ENCODE assay signal across 10 cellular contexts in the genomic region with DNA sequence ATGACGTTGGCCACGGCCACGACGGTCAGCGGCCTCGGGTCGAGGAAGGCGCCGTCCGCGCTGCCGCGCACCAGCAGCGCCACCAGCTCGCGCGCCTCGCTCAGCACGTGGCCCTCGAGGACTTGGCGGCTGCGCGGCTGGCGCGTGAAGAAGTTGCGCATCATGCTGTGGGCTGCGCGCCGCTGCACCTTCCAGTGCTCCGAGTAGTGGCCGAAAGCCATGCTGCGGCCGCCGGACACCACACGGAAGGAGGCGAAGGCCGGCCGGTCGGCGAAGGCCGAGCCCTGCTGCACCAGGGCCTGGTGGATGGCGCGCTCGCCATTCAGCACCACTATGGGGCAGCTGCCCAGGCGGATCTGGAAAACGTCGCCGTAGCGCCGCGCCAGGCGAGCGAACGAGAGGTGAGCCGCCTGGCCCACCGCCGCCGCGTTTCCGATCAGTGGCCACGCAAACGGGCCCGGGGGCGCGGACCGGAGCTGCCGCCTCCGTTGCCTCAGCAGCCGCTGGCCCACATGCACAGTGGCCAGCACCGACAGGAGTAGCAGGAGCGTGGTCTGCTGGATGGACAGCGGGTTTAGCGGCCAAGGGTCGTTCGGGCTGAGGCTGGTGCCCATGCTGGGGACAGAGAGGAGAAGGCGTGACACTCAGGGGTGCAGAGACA. TPM values are rescaled to one million over a fixed set of nuclear protein-coding genes. Genes with fewer than 3 reads are reported as not detected.
DNase-seq lines count a peak whose midpoint lies in the region; ATAC-seq and TF ChIP-seq lines count a peak whose summit lies in the region.
"Had no signal": no experiment of that assay in that cellular context is flagged by ENCODE, and none has a peak within 500 bp of the region (broad histone marks: within the 10 kb centered on the region; RNA-seq: fewer than 3 reads in every experiment).

No MANE protein-coding gene starts in this region.

- peaks cover 3% of the 10 kb centered on the region for H3K4me1 ChIP-seq in fibroblast of lung (ENCODE audit: control insufficient read depth, extremely low read depth, insufficient read depth, low read length)
- H3K4me1 ChIP-seq in HAP-1: no peaks in the 10 kb centered on the region; the same call in 1 of the 2 replicates

- no peaks in the 10 kb centered on the region for H4K20me1 ChIP-seq in fibroblast of lung (ENCODE audit: control insufficient read depth, extremely low read depth, insufficient read depth, low read length)

- H3K27me3 ChIP-seq in fibroblast of lung (ENCODE audit: control insufficient read depth, insufficient read depth, low read length): peaks cover 12% of the 10 kb centered on the region
- H3K27me3 ChIP-seq in HAP-1 (ENCODE audit: low read depth): peaks cover 48% of the 10 kb centered on the region
- H3K27me3 ChIP-seq: body of pancreas had no signal

- in situ Hi-C loops in HAP-1 (cut with MboI; ENCODE audit: low sequenced_read_pairs): no loop called here

- no peak overlapping the region for H2AFZ ChIP-seq in fibroblast of lung (ENCODE audit: low read length)

- H3K27me3 Mint-ChIP-seq in T-helper 17 cell: peaks cover 58% of the 10 kb centered on the region
- peaks cover 85% of the 10 kb centered on the region for H3K27me3 Mint-ChIP-seq in neural crest cell (ENCODE audit: low read depth)

- peak overlapping the region; percentile 70 for H3K27ac ChIP-seq in fibroblast of lung (ENCODE audit: insufficient read depth, low read length)

- H3K79me2 ChIP-seq in fibroblast of lung (ENCODE audit: control insufficient read depth, insufficient read depth, low read length): peaks cover 2% of the 10 kb centered on the region

- H3K36me3 Mint-ChIP-seq in T-helper 17 cell (ENCODE audit: low read depth): peaks cover 2% of the 10 kb centered on the region
- H3K36me3 Mint-ChIP-seq in neural crest cell (ENCODE audit: low read depth): no peaks in the 10 kb centered on the region

- peak overlapping the region; percentile 24 for H3K9ac ChIP-seq in fibroblast of lung (ENCODE audit: insufficient read depth, low read length)

- ATAC-seq in T-helper 17 cell: no peak
- no peak for ATAC-seq in GM18868 (IDR thresholded peaks at IDR 0.05; ENCODE audit: unreplicated experiment)
- ATAC-seq: body of pancreas had no signal

- TF ChIP-seq CTCF in fibroblast of lung (conservative IDR thresholded peaks at IDR 0.05 in 1 of 2, IDR thresholded peaks at IDR 0.05 in 1 of 2; ENCODE audit: low read depth in 1 of 2, low read length in 2 of 2) (no peak), neural crest cell (conservative IDR thresholded peaks at IDR 0.05) (peak; percentile 15)

- H3K4me3 ChIP-seq in fibroblast of lung (replicated peaks in 1 of 4; ENCODE audit: control extremely low read depth in 1 of 4, insufficient read depth in 1 of 4, low read depth in 3 of 4, low read length in 4 of 4) (peak overlapping the region; percentile 37 to 67 (median 54)), HAP-1 (no peak overlapping the region)
- H3K4me3 ChIP-seq: body of pancreas had no signal

- H3K4me1 Mint-ChIP-seq in T-helper 17 cell: peaks cover 8% of the 10 kb centered on the region
- H3K4me1 Mint-ChIP-seq in neural crest cell: peaks cover 17% of the 10 kb centered on the region

- H3K9me3 Mint-ChIP-seq in neural crest cell: no peaks in the 10 kb centered on the region

- H3K9me3 ChIP-seq in T-helper 17 cell (ENCODE audit: control insufficient read depth, low read length, poor library complexity, severe bottlenecking): no peaks in the 10 kb centered on the region
- H3K9me3 ChIP-seq in fibroblast of lung (ENCODE audit: control insufficient read depth, insufficient read depth, low read depth, low read length): no peaks in the 10 kb centered on the region
- no peaks in the 10 kb centered on the region for H3K9me3 ChIP-seq in HAP-1
- H3K9me3 ChIP-seq: body of pancreas had no signal

- peak; percentile 17 for DNase-seq in COLO668 (lab: John Stamatoyannopoulos, UW; ENCODE audit: unreplicated experiment)
- DNase-seq in T-helper 17 cell: no peak
- DNase-seq in fibroblast of lung (ENCODE audit: low read depth in 2 of 2): peak; percentile 47 to 73
- peak; percentile 12 for DNase-seq in neural crest cell (ENCODE audit: low read depth, low spot score)
- no peak for DNase-seq in HAP-1 (ENCODE audit: low spot score in 2 of 2)
- no peak for DNase-seq in hypothalamus (lab: John Stamatoyannopoulos, UW)
- DNase-seq in NCI-H1694 (lab: John Stamatoyannopoulos, UW): no peak
- DNase-seq: Kasumi-1 had no signal

- no peaks in the 10 kb centered on the region for H3K36me3 ChIP-seq in fibroblast of lung (ENCODE audit: control insufficient read depth, insufficient read depth, low read length)
- no peaks in the 10 kb centered on the region for H3K36me3 ChIP-seq in HAP-1 (replicated peaks)

- H3K4me3 Mint-ChIP-seq in T-helper 17 cell: peak overlapping the region; percentile 56
- H3K4me3 Mint-ChIP-seq in neural crest cell: peak overlapping the region; percentile 77

- H3K27ac Mint-ChIP-seq in T-helper 17 cell (no peak overlapping the region), neural crest cell (ENCODE audit: unreplicated experiment) (no peak overlapping the region)

- H3K4me2 ChIP-seq in fibroblast of lung (ENCODE audit: extremely low read depth, insufficient read depth, low read length): peak overlapping the region; percentile 62

RNA-seq across cellular contexts. Expression of a gene that starts 1.0 kb away (rescaled TPM):
- total RNA-seq in T-helper 17 cell: 1 to 10 TPM in 1 of 2 donors, under 1 TPM in 1; 0.44 to 1.4 TPM
- 94.1 and 97.3 TPM in 2 replicates for total RNA-seq in fibroblast of lung
- polyA plus RNA-seq in fibroblast of lung: 26.1 and 43.2 TPM in 2 replicates
- 35.8 and 57.1 TPM in 2 replicates for polyA plus RNA-seq in fibroblast of lung (2012)
- 147 and 148 TPM in 2 replicates for polyA minus RNA-seq in fibroblast of lung (ENCODE audit: low replicate concordance)
- 16.4 and 17.5 TPM in 2 replicates for total RNA-seq in neural crest cell

Comparison
In these comparisons a context has a peak if more than half of its experiments do, and no peak if none do; other contexts are left out.
1. DNase-seq: peak in COLO668 (single experiment), fibroblast of lung (2 of 2) and neural crest cell (single experiment); none in T-helper 17 cell (0 of 3), HAP-1 (0 of 2), hypothalamus (0 of 51) and NCI-H1694 (single experiment).